ENCODE assay signal across 20 cellular contexts in genomic region chr6:29810371-29810770, GRCh38. TPM values are rescaled to one million over a fixed set of nuclear protein-coding genes. Genes with fewer than 3 reads are reported as not detected.
DNase-seq lines count a peak whose midpoint lies in the region; ATAC-seq and TF ChIP-seq lines count a peak whose summit lies in the region.
"Had no signal": no experiment of that assay in that cellular context is flagged by ENCODE, and none has a peak within 500 bp of the region (broad histone marks: within the 10 kb centered on the region; RNA-seq: fewer than 3 reads in every experiment).

No MANE protein-coding gene starts in this region.

- no peak overlapping the region for H3K4me3 ChIP-seq in colonic mucosa
- no peak overlapping the region for H3K4me3 ChIP-seq in mucosa of descending colon
- H3K4me3 ChIP-seq in prostate gland = no peak overlapping the region
- no peak overlapping the region for H3K4me3 ChIP-seq in left ventricle myocardium inferior
- H3K4me3 ChIP-seq: HAP-1 had no signal

- H3K27ac ChIP-seq in colonic mucosa = peak overlapping the region; percentile 41
- H3K27ac ChIP-seq in prostate gland = no peak overlapping the region
- H3K27ac ChIP-seq in left ventricle myocardium inferior (replicated peaks) = no peak overlapping the region

- no peak overlapping the region for H3K9ac ChIP-seq in colonic mucosa (ENCODE audit: low read depth in 2 of 2, low read length in 2 of 2)

- WGBS in prostate gland = 46% methylated on average over 2 of the region's 2 CpGs

- no peaks in the 10 kb centered on the region for H3K36me3 ChIP-seq in colonic mucosa
- no peaks in the 10 kb centered on the region for H3K36me3 ChIP-seq in mucosa of descending colon (ENCODE audit: low read depth)
- no peaks in the 10 kb centered on the region for H3K36me3 ChIP-seq in prostate gland
- no peaks in the 10 kb centered on the region for H3K36me3 ChIP-seq in left ventricle myocardium inferior
- H3K36me3 ChIP-seq: HAP-1 had no signal

- DNase-seq in colonic mucosa = peak; percentile 79
- DNase-seq in mucosa of descending colon = peak in 1 of 3 donors; percentile 74
- DNase-seq in prostate gland (ENCODE audit: low spot score) = peak; percentile 64
- DNase-seq in left ventricle myocardium inferior = no peak
- no peak for DNase-seq in SKM-1 treated with dmso at 0.1 percent for 144 hours (lab: John Stamatoyannopoulos, UW; ENCODE audit: unreplicated experiment)
- DNase-seq: C1 segment of cervical spinal cord; Calu3; CD4-positive, alpha-beta memory T cell; COR-L47; DMS53; DMS79 treated with DMSO at 0.1 percent for 48 hours; GF-D8; GOT3; HFFc6 had no signal

- H3K27me3 ChIP-seq in colonic mucosa = no peaks in the 10 kb centered on the region
- no peaks in the 10 kb centered on the region for H3K27me3 ChIP-seq in prostate gland (replicated peaks; ENCODE audit: insufficient read depth)
- H3K27me3 ChIP-seq in left ventricle myocardium inferior (ENCODE audit: low read depth) = peaks cover 43% of the 10 kb centered on the region

- no peak for TF ChIP-seq POLR2A in prostate gland (IDR thresholded peaks at IDR 0.05)

- no peaks in the 10 kb centered on the region for H3K9me3 ChIP-seq in colonic mucosa
- no peaks in the 10 kb centered on the region for H3K9me3 ChIP-seq in mucosa of descending colon
- no peaks in the 10 kb centered on the region for H3K9me3 ChIP-seq in prostate gland
- H3K9me3 ChIP-seq in left ventricle myocardium inferior (replicated peaks) = no peaks in the 10 kb centered on the region
- H3K9me3 ChIP-seq: HAP-1 had no signal

- H3K4me1 ChIP-seq in colonic mucosa (no peaks in the 10 kb centered on the region), mucosa of descending colon (ENCODE audit: low read depth) (no peaks in the 10 kb centered on the region), prostate gland (replicated peaks) (no peaks in the 10 kb centered on the region), left ventricle myocardium inferior (no peaks in the 10 kb centered on the region)
- H3K4me1 ChIP-seq: HAP-1 had no signal

- intact Hi-C loops in colonic mucosa (cut with DNase I) (no loop called here), mucosa of descending colon (cut with DNase I, micrococcal nuclease) (no loop called here), prostate gland (cut with DNase I) (no loop called here), left ventricle myocardium inferior (cut with micrococcal nuclease) (no loop called here)

- TF ChIP-seq CTCF in colonic mucosa (IDR thresholded peaks at IDR 0.05) (no peak), mucosa of descending colon (IDR thresholded peaks at IDR 0.05) (no peak), prostate gland (IDR thresholded peaks at IDR 0.05) (no peak), left ventricle myocardium inferior (IDR thresholded peaks at IDR 0.05; ENCODE audit: borderline replicate concordance) (no peak)

- ATAC-seq in mucosa of descending colon = peak; percentile 65
- ATAC-seq in HG03025 (IDR thresholded peaks at IDR 0.05; ENCODE audit: low FRiP score, unreplicated experiment) = no peak

RNA-seq across cellular contexts. Expression of gene HLA-G, which starts 17.3 kb away (rescaled TPM):
- 10 to 100 TPM; 55.3 to 91.3 TPM for total RNA-seq in colonic mucosa
- 1 to 10 TPM; 1.5 to 1.9 (median 1.9) TPM for total RNA-seq in mucosa of descending colon
- 1 to 10 TPM in 1 of 2 donors, not detected in 1; 1.8 TPM for total RNA-seq in prostate gland
- not detected for total RNA-seq in left ventricle myocardium inferior
- total RNA-seq: A172, A673, Daoy, G401 had no signal

Comparison
In these comparisons a context has a peak if more than half of its experiments do, and no peak if none do; other contexts are left out.
1. DNase-seq: peak in colonic mucosa (single experiment) and prostate gland (single experiment); none in left ventricle myocardium inferior (single experiment) and SKM-1 treated with dmso at 0.1 percent for 144 hours (single experiment).
2. RNA of gene HLA-G, which starts 17.3 kb away (total RNA-seq): 55.3 to 91.3 TPM in colonic mucosa; 1.5 to 1.9 TPM in mucosa of descending colon, 1.8 TPM in prostate gland and not detected in left ventricle myocardium inferior (single experiment); every median in the first group is over 10 times any median in the second.